ENCODE assay signal across 9 cellular contexts in the genomic region with DNA sequence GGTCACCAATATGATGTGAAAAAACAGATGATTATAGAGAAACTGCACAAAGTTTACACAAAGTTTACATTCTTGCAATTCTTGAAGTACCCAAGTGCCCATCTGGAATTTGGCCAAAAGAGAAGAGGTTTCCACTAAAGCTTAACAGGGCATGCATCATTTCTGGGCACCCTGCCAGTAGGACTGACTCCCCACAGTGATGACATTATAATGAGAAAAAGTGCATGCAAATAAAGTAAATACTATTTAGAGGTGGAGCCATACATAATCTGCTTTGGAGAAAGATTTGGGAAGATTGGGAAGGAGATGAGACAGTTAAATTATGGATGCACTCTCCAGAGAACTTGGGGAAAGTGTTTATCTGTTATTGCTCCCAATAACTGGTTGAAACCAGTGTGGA.
DNase-seq lines count a peak whose midpoint lies in the region; ATAC-seq and TF ChIP-seq lines count a peak whose summit lies in the region.
"Had no signal": no experiment of that assay in that cellular context is flagged by ENCODE, and none has a peak within 500 bp of the region (broad histone marks: within the 10 kb centered on the region; RNA-seq: fewer than 3 reads in every experiment).

No MANE protein-coding gene starts in this region.

- CTCF ChIA-PET in activated CD4-positive, alpha-beta memory T cell treated with anti-CD3 and anti-CD28 coated beads for 36 hours (lab: Charles Lee), result no interaction called here

- H3K27ac Mint-ChIP-seq in activated CD4-positive, alpha-beta memory T cell treated with anti-CD3 and anti-CD28 coated beads for 36 hours, result no peak overlapping the region
- H3K27ac Mint-ChIP-seq in endodermal cell, result no peak overlapping the region

- ATAC-seq in SK-N-SH treated with all-trans-retinoic acid at 6 μM for 48 hours (peak; percentile 81), GM18868 (IDR thresholded peaks at IDR 0.05; ENCODE audit: unreplicated experiment) (no peak), GM21619 (IDR thresholded peaks at IDR 0.05; ENCODE audit: unreplicated experiment) (no peak)
- ATAC-seq: psoas muscle had no signal

- H3K36me3 Mint-ChIP-seq in activated CD4-positive, alpha-beta memory T cell treated with anti-CD3 and anti-CD28 coated beads for 36 hours, result no peaks in the 10 kb centered on the region
- no peaks in the 10 kb centered on the region for H3K36me3 Mint-ChIP-seq in endodermal cell (ENCODE audit: low read depth)

- H3K9me3 ChIP-seq in endodermal cell (ENCODE audit: control insufficient read depth, low read length), result no peaks in the 10 kb centered on the region
- H3K9me3 ChIP-seq: psoas muscle had no signal

- H3K9me3 Mint-ChIP-seq in activated CD4-positive, alpha-beta memory T cell treated with anti-CD3 and anti-CD28 coated beads for 36 hours, result no peaks in the 10 kb centered on the region
- no peaks in the 10 kb centered on the region for H3K9me3 Mint-ChIP-seq in endodermal cell

- intact Hi-C loops in activated CD4-positive, alpha-beta memory T cell treated with anti-CD3 and anti-CD28 coated beads for 36 hours (cut with micrococcal nuclease), result no loop called here

- no peak overlapping the region for H3K27ac ChIP-seq in endodermal cell (ENCODE audit: low read depth, low read length)
- H3K27ac ChIP-seq: psoas muscle had no signal

- POLR2A ChIA-PET in activated CD4-positive, alpha-beta memory T cell treated with anti-CD3 and anti-CD28 coated beads for 36 hours (lab: Charles Lee), result no interaction called here

- DNase-seq in DMS53 (lab: John Stamatoyannopoulos, UW) (peak; percentile 86), MV-4-11 (lab: John Stamatoyannopoulos, UW) (peak; percentile 10), iris pigment epithelial cell (ENCODE audit: low read depth) (peak; percentile 90), endodermal cell (no peak)
- DNase-seq in activated CD4-positive, alpha-beta memory T cell treated with anti-CD3 and anti-CD28 coated beads for 36 hours, result no peak
- DNase-seq: psoas muscle had no signal

- no peaks in the 10 kb centered on the region for H3K27me3 ChIP-seq in endodermal cell (ENCODE audit: control insufficient read depth, insufficient read depth, low read length, poor library complexity, severe bottlenecking)

- H3K27me3 Mint-ChIP-seq in activated CD4-positive, alpha-beta memory T cell treated with anti-CD3 and anti-CD28 coated beads for 36 hours, result peaks cover 3% of the 10 kb centered on the region
- H3K27me3 Mint-ChIP-seq in endodermal cell (ENCODE audit: insufficient read depth), result no peaks in the 10 kb centered on the region

- H3K4me1 Mint-ChIP-seq in activated CD4-positive, alpha-beta memory T cell treated with anti-CD3 and anti-CD28 coated beads for 36 hours (ENCODE audit: low read depth), result no peaks in the 10 kb centered on the region
- no peaks in the 10 kb centered on the region for H3K4me1 Mint-ChIP-seq in endodermal cell

- no peaks in the 10 kb centered on the region for H3K4me1 ChIP-seq in endodermal cell (ENCODE audit: control insufficient read depth, insufficient read depth, low read length)
- H3K4me1 ChIP-seq: psoas muscle had no signal

- H3K36me3 ChIP-seq in endodermal cell (ENCODE audit: control insufficient read depth, insufficient read depth, low read length), result no peaks in the 10 kb centered on the region

- H3K4me3 ChIP-seq in endodermal cell (ENCODE audit: low read length), result no peak overlapping the region
- H3K4me3 ChIP-seq: psoas muscle had no signal

- no peak overlapping the region for H3K9ac ChIP-seq in endodermal cell (ENCODE audit: extremely low read depth, low read length, poor library complexity, severe bottlenecking)

- H3K4me3 Mint-ChIP-seq in activated CD4-positive, alpha-beta memory T cell treated with anti-CD3 and anti-CD28 coated beads for 36 hours, result no peak overlapping the region
- no peak overlapping the region for H3K4me3 Mint-ChIP-seq in endodermal cell

- TF ChIP-seq CTCF in endodermal cell (conservative IDR thresholded peaks at IDR 0.05), result no peak

TF ChIP-seq in SK-N-SH treated with all-trans-retinoic acid at 6 μM for 48 hours, 23 proteins besides CTCF, POLR2A, EP300 and RAD21:
- TF ChIP-seq ZNF8 (CRISPR knock-in tag; IDR thresholded peaks at IDR 0.05) (no peak), OSR1 (CRISPR knock-in tag; IDR thresholded peaks at IDR 0.05) (no peak), ISL1 (CRISPR knock-in tag; IDR thresholded peaks at IDR 0.05) (peak; percentile 95), TOX (CRISPR knock-in tag; IDR thresholded peaks at IDR 0.05; ENCODE audit: borderline replicate concordance) (no peak), ARNTL (CRISPR knock-in tag; IDR thresholded peaks at IDR 0.05; ENCODE audit: borderline replicate concordance, low read depth) (no peak)
- TF ChIP-seq, protein P1, sequence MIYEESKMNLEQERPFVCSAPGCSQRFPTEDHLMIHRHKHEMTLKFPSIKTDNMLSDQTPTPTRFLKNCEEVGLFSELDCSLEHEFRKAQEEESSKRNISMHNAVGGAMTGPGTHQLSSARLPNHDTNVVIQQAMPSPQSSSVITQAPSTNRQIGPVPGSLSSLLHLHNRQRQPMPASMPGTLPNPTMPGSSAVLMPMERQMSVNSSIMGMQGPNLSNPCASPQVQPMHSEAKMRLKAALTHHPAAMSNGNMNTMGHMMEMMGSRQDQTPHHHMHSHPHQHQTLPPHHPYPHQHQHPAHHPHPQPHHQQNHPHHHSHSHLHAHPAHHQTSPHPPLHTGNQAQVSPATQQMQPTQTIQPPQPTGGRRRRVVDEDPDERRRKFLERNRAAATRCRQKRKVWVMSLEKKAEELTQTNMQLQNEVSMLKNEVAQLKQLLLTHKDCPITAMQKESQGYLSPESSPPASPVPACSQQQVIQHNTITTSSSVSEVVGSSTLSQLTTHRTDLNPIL (CRISPR knock-in tag; IDR thresholded peaks at IDR 0.05; ENCODE audit: low read depth), result peak; percentile 35; the same call in 1 of the 2 replicates
TF ChIP-seq in SK-N-SH treated with all-trans-retinoic acid at 6 μM for 48 hours: peak in this region for 2.

Comparison
In these comparisons a context has a peak if more than half of its experiments do, and no peak if none do; other contexts are left out.
1. DNase-seq: peak in DMS53 (single experiment), MV-4-11 (single experiment) and iris pigment epithelial cell (single experiment); none in activated CD4-positive, alpha-beta memory T cell treated with anti-CD3 and anti-CD28 coated beads for 36 hours (single experiment) and endodermal cell (single experiment).